In the genomic region with DNA sequence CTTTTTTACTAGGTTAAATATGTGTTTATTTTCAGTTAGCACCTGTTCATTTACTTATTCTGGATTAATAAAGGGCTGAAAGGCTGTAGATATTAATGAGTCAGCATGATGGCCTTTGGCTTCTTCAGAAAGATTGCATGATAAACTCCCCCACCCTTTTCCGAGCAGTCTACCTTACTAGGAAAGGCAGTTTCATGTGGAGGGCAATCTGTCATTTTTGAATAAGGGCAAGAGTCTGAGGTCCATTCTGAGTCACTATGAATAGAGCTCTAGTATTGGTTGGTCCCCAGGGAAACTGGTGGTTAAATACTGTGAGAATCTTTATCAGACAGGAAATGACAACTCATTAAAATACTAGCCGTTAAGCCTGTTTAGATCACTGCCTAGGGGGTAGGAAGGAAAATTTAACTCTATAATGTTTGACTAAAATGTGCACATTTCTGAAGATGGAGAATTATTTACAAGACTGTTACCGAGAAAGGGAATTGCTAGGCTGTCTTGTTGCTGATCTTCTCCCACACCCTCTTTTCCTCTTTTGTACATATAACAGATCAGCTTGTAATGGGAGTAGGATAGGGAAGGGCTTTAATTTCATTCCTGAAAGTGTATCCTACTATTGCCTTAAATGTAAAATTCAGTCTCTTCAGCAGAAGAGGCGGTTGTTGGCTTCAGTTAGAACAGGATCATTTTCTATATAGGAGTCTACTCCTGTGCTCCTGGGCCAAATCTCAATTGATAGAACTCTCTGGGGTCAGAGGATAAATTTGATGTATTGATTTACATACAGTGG, we compare ENCODE assay signal across 1 cellular context.
TF ChIP-seq lines count a peak whose summit lies in the region.

No MANE protein-coding gene starts in this region.

TF ChIP-seq in GM12878, 131 proteins besides CTCF, POLR2A, EP300 and RAD21 (continued from another document):
- TF ChIP-seq, protein P1, sequence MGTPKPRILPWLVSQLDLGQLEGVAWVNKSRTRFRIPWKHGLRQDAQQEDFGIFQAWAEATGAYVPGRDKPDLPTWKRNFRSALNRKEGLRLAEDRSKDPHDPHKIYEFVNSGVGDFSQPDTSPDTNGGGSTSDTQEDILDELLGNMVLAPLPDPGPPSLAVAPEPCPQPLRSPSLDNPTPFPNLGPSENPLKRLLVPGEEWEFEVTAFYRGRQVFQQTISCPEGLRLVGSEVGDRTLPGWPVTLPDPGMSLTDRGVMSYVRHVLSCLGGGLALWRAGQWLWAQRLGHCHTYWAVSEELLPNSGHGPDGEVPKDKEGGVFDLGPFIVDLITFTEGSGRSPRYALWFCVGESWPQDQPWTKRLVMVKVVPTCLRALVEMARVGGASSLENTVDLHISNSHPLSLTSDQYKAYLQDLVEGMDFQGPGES (IDR thresholded peaks at IDR 0.05), result no peak
- TF ChIP-seq SUZ12 (IDR thresholded peaks at IDR 0.05; ENCODE audit: unreplicated experiment) (no peak), CBX3 (IDR thresholded peaks at IDR 0.05; ENCODE audit: borderline replicate concordance, low read depth) (no peak), MXI1 (IDR thresholded peaks at IDR 0.05; ENCODE audit: low read depth, low read length) (peak; percentile 69), SMAD1 (IDR thresholded peaks at IDR 0.05; ENCODE audit: low read depth, partially characterized antibody) (peak; percentile 96), CHD1 (IDR thresholded peaks at IDR 0.05; ENCODE audit: low read depth, low read length) (no peak), MYB (IDR thresholded peaks at IDR 0.05; ENCODE audit: borderline replicate concordance, low read depth, low read length) (peak; percentile 97), TCF7 (IDR thresholded peaks at IDR 0.05; ENCODE audit: borderline replicate concordance) (no peak; the same call in 1 of the 2 replicates), TAF1 (IDR thresholded peaks at IDR 0.05; ENCODE audit: borderline replicate concordance, low read depth, low read length) (peak; percentile 44; the same call in 1 of the 2 replicates), POU2F2 (IDR thresholded peaks at IDR 0.05; ENCODE audit: borderline replicate concordance, low read depth, low read length) (peak; percentile 87)
- TF ChIP-seq, protein P2, sequence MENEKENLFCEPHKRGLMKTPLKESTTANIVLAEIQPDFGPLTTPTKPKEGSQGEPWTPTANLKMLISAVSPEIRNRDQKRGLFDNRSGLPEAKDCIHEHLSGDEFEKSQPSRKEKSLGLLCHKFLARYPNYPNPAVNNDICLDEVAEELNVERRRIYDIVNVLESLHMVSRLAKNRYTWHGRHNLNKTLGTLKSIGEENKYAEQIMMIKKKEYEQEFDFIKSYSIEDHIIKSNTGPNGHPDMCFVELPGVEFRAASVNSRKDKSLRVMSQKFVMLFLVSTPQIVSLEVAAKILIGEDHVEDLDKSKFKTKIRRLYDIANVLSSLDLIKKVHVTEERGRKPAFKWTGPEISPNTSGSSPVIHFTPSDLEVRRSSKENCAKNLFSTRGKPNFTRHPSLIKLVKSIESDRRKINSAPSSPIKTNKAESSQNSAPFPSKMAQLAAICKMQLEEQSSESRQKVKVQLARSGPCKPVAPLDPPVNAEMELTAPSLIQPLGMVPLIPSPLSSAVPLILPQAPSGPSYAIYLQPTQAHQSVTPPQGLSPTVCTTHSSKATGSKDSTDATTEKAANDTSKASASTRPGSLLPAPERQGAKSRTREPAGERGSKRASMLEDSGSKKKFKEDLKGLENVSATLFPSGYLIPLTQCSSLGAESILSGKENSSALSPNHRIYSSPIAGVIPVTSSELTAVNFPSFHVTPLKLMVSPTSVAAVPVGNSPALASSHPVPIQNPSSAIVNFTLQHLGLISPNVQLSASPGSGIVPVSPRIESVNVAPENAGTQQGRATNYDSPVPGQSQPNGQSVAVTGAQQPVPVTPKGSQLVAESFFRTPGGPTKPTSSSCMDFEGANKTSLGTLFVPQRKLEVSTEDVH (IDR thresholded peaks at IDR 0.05; ENCODE audit: low read depth, partially characterized antibody), result no peak
- TF ChIP-seq, protein P3, sequence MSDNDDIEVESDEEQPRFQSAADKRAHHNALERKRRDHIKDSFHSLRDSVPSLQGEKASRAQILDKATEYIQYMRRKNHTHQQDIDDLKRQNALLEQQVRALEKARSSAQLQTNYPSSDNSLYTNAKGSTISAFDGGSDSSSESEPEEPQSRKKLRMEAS (IDR thresholded peaks at IDR 0.05; ENCODE audit: low read depth, low read length), result no peak
- TF ChIP-seq, protein P4, sequence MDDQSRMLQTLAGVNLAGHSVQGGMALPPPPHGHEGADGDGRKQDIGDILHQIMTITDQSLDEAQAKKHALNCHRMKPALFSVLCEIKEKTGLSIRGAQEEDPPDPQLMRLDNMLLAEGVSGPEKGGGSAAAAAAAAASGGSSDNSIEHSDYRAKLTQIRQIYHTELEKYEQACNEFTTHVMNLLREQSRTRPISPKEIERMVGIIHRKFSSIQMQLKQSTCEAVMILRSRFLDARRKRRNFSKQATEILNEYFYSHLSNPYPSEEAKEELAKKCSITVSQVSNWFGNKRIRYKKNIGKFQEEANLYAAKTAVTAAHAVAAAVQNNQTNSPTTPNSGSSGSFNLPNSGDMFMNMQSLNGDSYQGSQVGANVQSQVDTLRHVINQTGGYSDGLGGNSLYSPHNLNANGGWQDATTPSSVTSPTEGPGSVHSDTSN (IDR thresholded peaks at IDR 0.05; ENCODE audit: insufficient replicate concordance, low read depth, low read length), result peak; percentile 77
TF ChIP-seq in GM12878: peak in this region for 68.
